Comparison of ENCODE assay signal across 39 cellular contexts in genomic region chr16:56883586-56883985, GRCh38. TPM values are rescaled to one million over a fixed set of nuclear protein-coding genes. Genes with fewer than 3 reads are reported as not detected.
"Had no signal": no experiment of that assay in that cellular context is flagged by ENCODE, and none has a peak within 500 bp of the region (broad histone marks: within the 10 kb centered on the region; RNA-seq: fewer than 3 reads in every experiment).

No MANE protein-coding gene starts in this region.

- H3K4me3 ChIP-seq: adrenal gland, body of pancreas, colonic mucosa, esophagus squamous epithelium, gastroesophageal sphincter had no signal

- H3K4me3 Mint-ChIP-seq: activated B cell treated with CpG ODN at 0.5 μM for 24 hours; activated CD4-positive, alpha-beta memory T cell treated with anti-CD3 and anti-CD28 coated beads for 36 hours; activated CD4-positive, alpha-beta T cell treated with anti-CD3 and anti-CD28 coated beads for 36 hours; activated CD4-positive, alpha-beta T cell treated with anti-CD3 and anti-CD28 coated beads, Interleukin-2, amount 10 ng/mL, durations not matched to agents 24 days and 14 days; activated CD8-positive, alpha-beta memory T cell treated with anti-CD3 and anti-CD28 coated beads, Interleukin-2, amount 10 ng/mL, durations not matched to agents 7 days and 5 days; activated CD8-positive, alpha-beta T cell treated with anti-CD3 and anti-CD28 coated beads, Interleukin-2, amount 10 ng/mL, durations not matched to agents 7 days and 5 days; activated naive CD4-positive, alpha-beta T cell treated with anti-CD3 and anti-CD28 coated beads for 36 hours; activated naive CD4-positive, alpha-beta T cell treated with anti-CD3 and anti-CD28 coated beads, Interleukin-2, amount 50 U/mL, for 24 hours; activated naive CD8-positive, alpha-beta T cell treated with anti-CD3 and anti-CD28 coated beads for 36 hours; activated naive CD8-positive, alpha-beta T cell treated with anti-CD3 and anti-CD28 coated beads, Interleukin-2, amount 50 U/mL, for 24 hours; activated T-helper 1 cell treated with anti-CD3 and anti-CD28 coated beads, Interleukin-12 subunit alpha, Interleukin-12 subunit beta, Interleukin-2, Interleukin-4 antibody, amounts not matched to agents 30 ng/mL and 10 ng/mL and 1 ng/mL, durations not matched to agents 14 hours and 24 hours and 36 hours; T-helper 17 cell; T-helper 2 cell treated with Interferon-gamma antibody and Interleukin-4, amounts not matched to agents 5 μg/mL and 100 μg/mL, for 36 hours had no signal

- ATAC-seq: activated CD4-positive, alpha-beta T cell treated with anti-CD3 and anti-CD28 coated beads for 36 hours; activated CD4-positive, CD25-positive, alpha-beta regulatory T cell treated with anti-CD3 and anti-CD28 coated beads, Interleukin-2, amount 50 U/mL, for 24 hours; activated CD8-positive, alpha-beta memory T cell treated with anti-CD3 and anti-CD28 coated beads, Interleukin-2, amount 10 ng/mL, durations not matched to agents 7 days and 5 days; activated CD8-positive, alpha-beta T cell treated with anti-CD3 and anti-CD28 coated beads, Interleukin-2, amount 10 ng/mL, durations not matched to agents 7 days and 5 days; activated naive CD8-positive, alpha-beta T cell treated with anti-CD3 and anti-CD28 coated beads, Interleukin-2, amount 50 U/mL, for 24 hours; body of pancreas; gastroesophageal sphincter; T-helper 17 cell had no signal

- H3K9me3 Mint-ChIP-seq: activated B cell treated with CpG ODN at 0.5 μM for 24 hours; activated CD4-positive, alpha-beta memory T cell treated with anti-CD3 and anti-CD28 coated beads for 36 hours; activated CD4-positive, alpha-beta T cell treated with anti-CD3 and anti-CD28 coated beads, Interleukin-2, amount 10 ng/mL, durations not matched to agents 24 days and 14 days; activated naive CD4-positive, alpha-beta T cell treated with anti-CD3 and anti-CD28 coated beads for 36 hours; activated naive CD4-positive, alpha-beta T cell treated with anti-CD3 and anti-CD28 coated beads, Interleukin-2, amount 50 U/mL, for 24 hours; activated naive CD8-positive, alpha-beta T cell treated with anti-CD3 and anti-CD28 coated beads for 36 hours; activated naive CD8-positive, alpha-beta T cell treated with anti-CD3 and anti-CD28 coated beads, Interleukin-2, amount 50 U/mL, for 24 hours; activated T-helper 1 cell treated with anti-CD3 and anti-CD28 coated beads, Interleukin-12 subunit alpha, Interleukin-12 subunit beta, Interleukin-2, Interleukin-4 antibody, amounts not matched to agents 30 ng/mL and 10 ng/mL and 1 ng/mL, durations not matched to agents 14 hours and 24 hours and 36 hours; activated T-helper 2 cell treated with anti-CD3 and anti-CD28 coated beads, Interferon-gamma antibody, Interleukin-2, Interleukin-4, amounts not matched to agents 10 μg/mL and 5 μg/mL and 100 μg/mL, durations not matched to agents 14 hours and 24 hours and 36 hours; T-helper 2 cell treated with Interferon-gamma antibody and Interleukin-4, amounts not matched to agents 5 μg/mL and 100 μg/mL, for 36 hours had no signal

- H3K4me1 Mint-ChIP-seq: activated CD4-positive, alpha-beta T cell treated with anti-CD3 and anti-CD28 coated beads for 36 hours; activated CD4-positive, alpha-beta T cell treated with anti-CD3 and anti-CD28 coated beads, Interleukin-2, amount 10 ng/mL, durations not matched to agents 24 days and 14 days; activated CD8-positive, alpha-beta memory T cell treated with anti-CD3 and anti-CD28 coated beads, Interleukin-2, amount 10 ng/mL, durations not matched to agents 7 days and 5 days; activated naive CD4-positive, alpha-beta T cell treated with anti-CD3 and anti-CD28 coated beads, Interleukin-2, amount 50 U/mL, for 24 hours; activated naive CD8-positive, alpha-beta T cell treated with anti-CD3 and anti-CD28 coated beads for 36 hours; activated naive CD8-positive, alpha-beta T cell treated with anti-CD3 and anti-CD28 coated beads, Interleukin-2, amount 50 U/mL, for 24 hours; T-helper 17 cell had no signal

- H3K27me3 ChIP-seq: adrenal gland, body of pancreas, colonic mucosa, esophagus squamous epithelium, gastroesophageal sphincter had no signal

- H3K27ac Mint-ChIP-seq: activated B cell treated with CpG ODN at 0.5 μM for 24 hours; activated CD4-positive, alpha-beta memory T cell treated with anti-CD3 and anti-CD28 coated beads for 36 hours; activated CD4-positive, alpha-beta T cell treated with anti-CD3 and anti-CD28 coated beads for 36 hours; activated CD4-positive, alpha-beta T cell treated with anti-CD3 and anti-CD28 coated beads, Interleukin-2, amount 10 ng/mL, durations not matched to agents 24 days and 14 days; activated CD8-positive, alpha-beta memory T cell treated with anti-CD3 and anti-CD28 coated beads, Interleukin-2, amount 10 ng/mL, durations not matched to agents 7 days and 5 days; activated CD8-positive, alpha-beta T cell treated with anti-CD3 and anti-CD28 coated beads, Interleukin-2, amount 10 ng/mL, durations not matched to agents 7 days and 5 days; activated naive CD4-positive, alpha-beta T cell treated with anti-CD3 and anti-CD28 coated beads for 36 hours; activated naive CD4-positive, alpha-beta T cell treated with anti-CD3 and anti-CD28 coated beads, Interleukin-2, amount 50 U/mL, for 24 hours; activated naive CD8-positive, alpha-beta T cell treated with anti-CD3 and anti-CD28 coated beads for 36 hours; activated naive CD8-positive, alpha-beta T cell treated with anti-CD3 and anti-CD28 coated beads, Interleukin-2, amount 50 U/mL, for 24 hours; activated T-helper 1 cell treated with anti-CD3 and anti-CD28 coated beads, Interleukin-12 subunit alpha, Interleukin-12 subunit beta, Interleukin-2, Interleukin-4 antibody, amounts not matched to agents 30 ng/mL and 10 ng/mL and 1 ng/mL, durations not matched to agents 14 hours and 24 hours and 36 hours; activated T-helper 2 cell treated with anti-CD3 and anti-CD28 coated beads, Interferon-gamma antibody, Interleukin-2, Interleukin-4, amounts not matched to agents 10 μg/mL and 5 μg/mL and 100 μg/mL, durations not matched to agents 14 hours and 24 hours and 36 hours; T-helper 17 cell; T-helper 2 cell treated with Interferon-gamma antibody and Interleukin-4, amounts not matched to agents 5 μg/mL and 100 μg/mL, for 36 hours had no signal

- H3K27ac ChIP-seq: adrenal gland, body of pancreas, colonic mucosa, epithelial cell of prostate, esophagus squamous epithelium, gastroesophageal sphincter, WERI-Rb-1 had no signal

- DNase-seq: activated B cell treated with CpG ODN at 0.5 μM for 24 hours; activated CD4-positive, alpha-beta memory T cell treated with anti-CD3 and anti-CD28 coated beads for 36 hours; activated CD4-positive, alpha-beta T cell treated with anti-CD3 and anti-CD28 coated beads for 36 hours; activated CD4-positive, alpha-beta T cell treated with anti-CD3 and anti-CD28 coated beads, Interleukin-2, amount 10 ng/mL, durations not matched to agents 24 days and 14 days; activated CD8-positive, alpha-beta memory T cell treated with anti-CD3 and anti-CD28 coated beads, Interleukin-2, amount 10 ng/mL, durations not matched to agents 7 days and 5 days; activated CD8-positive, alpha-beta memory T cell treated with anti-CD3 and anti-CD28 coated beads, Interleukin-2, amount 50 U/mL, for 4 hours; activated CD8-positive, alpha-beta T cell treated with anti-CD3 and anti-CD28 coated beads, Interleukin-2, amount 10 ng/mL, durations not matched to agents 7 days and 5 days; activated effector memory CD4-positive, alpha-beta T cell treated with anti-CD3 and anti-CD28 coated beads, Interleukin-2, amount 50 U/mL, for 16 hours; activated naive CD4-positive, alpha-beta T cell treated with anti-CD3 and anti-CD28 coated beads for 36 hours; activated naive CD8-positive, alpha-beta T cell treated with anti-CD3 and anti-CD28 coated beads for 36 hours; activated naive CD8-positive, alpha-beta T cell treated with anti-CD3 and anti-CD28 coated beads, Interleukin-2, amount 50 U/mL, for 24 hours; activated T-cell treated with anti-CD3 and anti-CD28 coated beads, Interleukin-2, amount 50 U/mL, for 1 hour; activated T-cell treated with anti-CD3 and anti-CD28 coated beads, Interleukin-2, amount 50 U/mL, for 48 hours; adrenal gland; amygdala; aorta; body of pancreas; caudate nucleus; colonic mucosa; effector CD8-positive, alpha-beta T cell; esophagus squamous epithelium; foreskin melanocyte; T-helper 1 cell; T-helper 17 cell; T1000; WERI-Rb-1 had no signal

- H3K4me1 ChIP-seq: adrenal gland, colonic mucosa, esophagus squamous epithelium, gastroesophageal sphincter had no signal

- H3K36me3 ChIP-seq: adrenal gland, colonic mucosa, esophagus squamous epithelium, gastroesophageal sphincter, WERI-Rb-1 had no signal

- H3K9me3 ChIP-seq: adrenal gland, body of pancreas, colonic mucosa, esophagus squamous epithelium, gastroesophageal sphincter had no signal

- H3K36me3 Mint-ChIP-seq: activated CD4-positive, alpha-beta memory T cell treated with anti-CD3 and anti-CD28 coated beads for 36 hours; activated CD8-positive, alpha-beta memory T cell treated with anti-CD3 and anti-CD28 coated beads, Interleukin-2, amount 10 ng/mL, durations not matched to agents 7 days and 5 days; activated naive CD4-positive, alpha-beta T cell treated with anti-CD3 and anti-CD28 coated beads, Interleukin-2, amount 50 U/mL, for 24 hours; activated naive CD8-positive, alpha-beta T cell treated with anti-CD3 and anti-CD28 coated beads for 36 hours had no signal

- H3K27me3 Mint-ChIP-seq: activated B cell treated with CpG ODN at 0.5 μM for 24 hours; activated CD4-positive, alpha-beta memory T cell treated with anti-CD3 and anti-CD28 coated beads for 36 hours; activated CD4-positive, alpha-beta T cell treated with anti-CD3 and anti-CD28 coated beads for 36 hours; activated CD4-positive, alpha-beta T cell treated with anti-CD3 and anti-CD28 coated beads, Interleukin-2, amount 10 ng/mL, durations not matched to agents 24 days and 14 days; activated naive CD4-positive, alpha-beta T cell treated with anti-CD3 and anti-CD28 coated beads, Interleukin-2, amount 50 U/mL, for 24 hours; activated naive CD8-positive, alpha-beta T cell treated with anti-CD3 and anti-CD28 coated beads for 36 hours; activated naive CD8-positive, alpha-beta T cell treated with anti-CD3 and anti-CD28 coated beads, Interleukin-2, amount 50 U/mL, for 24 hours; T-helper 17 cell had no signal

RNA-seq across cellular contexts. Expression of gene SLC12A3, which starts 18.6 kb away (rescaled TPM):
- total RNA-seq: activated CD4-positive, alpha-beta memory T cell treated with anti-CD3 and anti-CD28 coated beads for 36 hours; activated CD4-positive, alpha-beta T cell treated with anti-CD3 and anti-CD28 coated beads for 36 hours; activated CD4-positive, alpha-beta T cell treated with anti-CD3 and anti-CD28 coated beads, Interleukin-2, amount 10 ng/mL, durations not matched to agents 24 days and 14 days; activated CD8-positive, alpha-beta memory T cell treated with anti-CD3 and anti-CD28 coated beads for 36 hours; activated CD8-positive, alpha-beta memory T cell treated with anti-CD3 and anti-CD28 coated beads, Interleukin-2, amount 10 ng/mL, durations not matched to agents 7 days and 5 days; activated CD8-positive, alpha-beta T cell treated with anti-CD3 and anti-CD28 coated beads, Interleukin-2, amount 10 ng/mL, durations not matched to agents 7 days and 5 days; activated naive CD4-positive, alpha-beta T cell treated with anti-CD3 and anti-CD28 coated beads for 36 hours; activated T-helper 1 cell treated with anti-CD3 and anti-CD28 coated beads, Interleukin-12 subunit alpha, Interleukin-12 subunit beta, Interleukin-2, Interleukin-4 antibody, amounts not matched to agents 30 ng/mL and 10 ng/mL and 1 ng/mL, durations not matched to agents 14 hours and 24 hours and 36 hours; activated T-helper 2 cell treated with anti-CD3 and anti-CD28 coated beads, Interferon-gamma antibody, Interleukin-2, Interleukin-4, amounts not matched to agents 10 μg/mL and 5 μg/mL and 100 μg/mL, durations not matched to agents 14 hours and 24 hours and 36 hours; adrenal gland; aorta; body of pancreas; colonic mucosa; dermis microvascular lymphatic vessel endothelial cell; endothelial cell of umbilical vein; esophagus squamous epithelium; fibroblast of lung; fibroblast of villous mesenchyme; gastroesophageal sphincter; glomerular endothelial cell; T-helper 17 cell had no signal
- polyA plus RNA-seq: aorta, endothelial cell of umbilical vein, fibroblast of lung had no signal
